1 cellular context compared by ENCODE assay signal in genomic region chr17:9389116-9389515, GRCh38.
TF ChIP-seq lines count a peak whose summit lies in the region.

No MANE protein-coding gene starts in this region.

TF ChIP-seq in GM23338, 12 proteins besides CTCF, POLR2A, EP300 and RAD21 (continued from another document):
- TF ChIP-seq, protein P1, sequence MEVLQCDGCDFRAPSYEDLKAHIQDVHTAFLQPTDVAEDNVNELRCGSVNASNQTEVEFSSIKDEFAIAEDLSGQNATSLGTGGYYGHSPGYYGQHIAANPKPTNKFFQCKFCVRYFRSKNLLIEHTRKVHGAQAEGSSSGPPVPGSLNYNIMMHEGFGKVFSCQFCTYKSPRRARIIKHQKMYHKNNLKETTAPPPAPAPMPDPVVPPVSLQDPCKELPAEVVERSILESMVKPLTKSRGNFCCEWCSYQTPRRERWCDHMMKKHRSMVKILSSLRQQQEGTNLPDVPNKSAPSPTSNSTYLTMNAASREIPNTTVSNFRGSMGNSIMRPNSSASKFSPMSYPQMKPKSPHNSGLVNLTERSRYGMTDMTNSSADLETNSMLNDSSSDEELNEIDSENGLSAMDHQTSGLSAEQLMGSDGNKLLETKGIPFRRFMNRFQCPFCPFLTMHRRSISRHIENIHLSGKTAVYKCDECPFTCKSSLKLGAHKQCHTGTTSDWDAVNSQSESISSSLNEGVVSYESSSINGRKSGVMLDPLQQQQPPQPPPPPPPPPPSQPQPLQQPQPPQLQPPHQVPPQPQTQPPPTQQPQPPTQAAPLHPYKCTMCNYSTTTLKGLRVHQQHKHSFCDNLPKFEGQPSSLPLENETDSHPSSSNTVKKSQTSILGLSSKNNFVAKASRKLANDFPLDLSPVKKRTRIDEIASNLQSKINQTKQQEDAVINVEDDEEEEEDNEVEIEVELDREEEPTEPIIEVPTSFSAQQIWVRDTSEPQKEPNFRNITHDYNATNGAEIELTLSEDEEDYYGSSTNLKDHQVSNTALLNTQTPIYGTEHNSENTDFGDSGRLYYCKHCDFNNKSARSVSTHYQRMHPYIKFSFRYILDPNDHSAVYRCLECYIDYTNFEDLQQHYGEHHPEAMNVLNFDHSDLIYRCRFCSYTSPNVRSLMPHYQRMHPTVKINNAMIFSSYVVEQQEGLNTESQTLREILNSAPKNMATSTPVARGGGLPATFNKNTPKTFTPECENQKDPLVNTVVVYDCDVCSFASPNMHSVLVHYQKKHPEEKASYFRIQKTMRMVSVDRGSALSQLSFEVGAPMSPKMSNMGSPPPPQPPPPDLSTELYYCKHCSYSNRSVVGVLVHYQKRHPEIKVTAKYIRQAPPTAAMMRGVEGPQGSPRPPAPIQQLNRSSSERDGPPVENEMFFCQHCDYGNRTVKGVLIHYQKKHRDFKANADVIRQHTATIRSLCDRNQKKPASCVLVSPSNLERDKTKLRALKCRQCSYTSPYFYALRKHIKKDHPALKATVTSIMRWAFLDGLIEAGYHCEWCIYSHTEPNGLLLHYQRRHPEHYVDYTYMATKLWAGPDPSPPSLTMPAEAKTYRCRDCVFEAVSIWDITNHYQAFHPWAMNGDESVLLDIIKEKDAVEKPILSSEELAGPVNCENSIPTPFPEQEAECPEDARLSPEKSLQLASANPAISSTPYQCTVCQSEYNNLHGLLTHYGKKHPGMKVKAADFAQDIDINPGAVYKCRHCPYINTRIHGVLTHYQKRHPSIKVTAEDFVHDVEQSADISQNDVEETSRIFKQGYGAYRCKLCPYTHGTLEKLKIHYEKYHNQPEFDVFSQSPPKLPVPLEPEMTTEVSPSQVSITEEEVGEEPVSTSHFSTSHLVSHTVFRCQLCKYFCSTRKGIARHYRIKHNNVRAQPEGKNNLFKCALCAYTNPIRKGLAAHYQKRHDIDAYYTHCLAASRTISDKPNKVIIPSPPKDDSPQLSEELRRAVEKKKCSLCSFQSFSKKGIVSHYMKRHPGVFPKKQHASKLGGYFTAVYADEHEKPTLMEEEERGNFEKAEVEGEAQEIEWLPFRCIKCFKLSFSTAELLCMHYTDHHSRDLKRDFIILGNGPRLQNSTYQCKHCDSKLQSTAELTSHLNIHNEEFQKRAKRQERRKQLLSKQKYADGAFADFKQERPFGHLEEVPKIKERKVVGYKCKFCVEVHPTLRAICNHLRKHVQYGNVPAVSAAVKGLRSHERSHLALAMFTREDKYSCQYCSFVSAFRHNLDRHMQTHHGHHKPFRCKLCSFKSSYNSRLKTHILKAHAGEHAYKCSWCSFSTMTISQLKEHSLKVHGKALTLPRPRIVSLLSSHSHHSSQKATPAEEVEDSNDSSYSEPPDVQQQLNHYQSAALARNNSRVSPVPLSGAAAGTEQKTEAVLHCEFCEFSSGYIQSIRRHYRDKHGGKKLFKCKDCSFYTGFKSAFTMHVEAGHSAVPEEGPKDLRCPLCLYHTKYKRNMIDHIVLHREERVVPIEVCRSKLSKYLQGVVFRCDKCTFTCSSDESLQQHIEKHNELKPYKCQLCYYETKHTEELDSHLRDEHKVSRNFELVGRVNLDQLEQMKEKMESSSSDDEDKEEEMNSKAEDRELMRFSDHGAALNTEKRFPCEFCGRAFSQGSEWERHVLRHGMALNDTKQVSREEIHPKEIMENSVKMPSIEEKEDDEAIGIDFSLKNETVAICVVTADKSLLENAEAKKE (CRISPR knock-in tag; IDR thresholded peaks at IDR 0.05) = no peak
